In the genomic region with DNA sequence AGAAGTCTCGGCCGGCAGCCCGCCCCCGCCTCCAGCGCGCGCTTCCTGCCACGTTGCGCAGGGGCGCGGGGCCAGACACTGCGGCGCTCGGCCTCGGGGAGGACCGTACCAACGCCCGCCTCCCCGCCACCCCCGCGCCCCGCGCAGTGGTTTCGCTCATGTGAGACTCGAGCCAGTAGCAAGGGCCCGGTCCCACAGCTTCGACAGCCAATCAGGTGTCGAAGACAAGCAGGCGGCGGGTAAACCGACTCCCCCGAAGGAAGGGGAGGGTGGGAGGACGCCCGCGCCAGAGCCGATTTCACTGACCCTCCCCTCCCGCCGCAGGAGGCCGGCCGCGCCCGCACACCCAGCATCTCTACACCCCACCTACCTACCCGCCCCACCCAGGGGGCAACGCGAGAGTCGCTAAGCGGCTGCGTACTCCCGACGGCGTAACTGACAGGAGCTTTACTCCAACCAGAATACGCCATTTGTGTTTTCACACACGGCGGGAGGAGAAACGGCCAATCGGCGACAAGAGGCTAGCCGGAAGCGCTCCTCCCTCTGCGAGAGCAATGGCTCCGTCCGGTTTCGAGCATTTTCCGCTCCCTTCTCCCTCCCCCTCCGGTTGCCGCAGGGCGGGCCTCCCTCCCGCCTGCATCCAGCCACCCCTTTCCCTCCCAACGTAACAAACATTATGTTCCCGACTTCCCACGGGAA, we compare ENCODE assay signal across 1 cellular context.
TF ChIP-seq lines count a peak whose summit lies in the region.

No MANE protein-coding gene starts in this region.

TF ChIP-seq in K562, 482 proteins besides CTCF, POLR2A, EP300 and RAD21 (continued from another document and continues in another):
- TF ChIP-seq ZNF586 (CRISPR knock-in tag; conservative IDR thresholded peaks at IDR 0.05) (0 out of 2 replicates have a peak, but pooled peaks have one; percentile 23), TCF7L2 (IDR thresholded peaks at IDR 0.05; ENCODE audit: low read depth, low read length) (peak; percentile 96), ZNF134 (CRISPR knock-in tag; conservative IDR thresholded peaks at IDR 0.05) (no peak; the same call in 1 of the 2 replicates), KAT7 (CRISPR knock-in tag; IDR thresholded peaks at IDR 0.05; ENCODE audit: borderline replicate concordance) (peak; percentile 76; the same call in 1 of the 2 replicates), SMAD3 (CRISPR knock-in tag; conservative IDR thresholded peaks at IDR 0.05) (no peak; the same call in none of the 2 replicates), HMGN3 (IDR thresholded peaks at IDR 0.05; ENCODE audit: borderline replicate concordance, extremely low read depth, insufficient read length, low read depth, low read length) (peak; percentile 95), TBL1XR1 (IDR thresholded peaks at IDR 0.05; ENCODE audit: low read length in 2 of 2) (peak; percentile 6 to 17; a peak in 3 of 4 replicates), GTF2A2 (tag; IDR thresholded peaks at IDR 0.05) (no peak), TARDBP (IDR thresholded peaks at IDR 0.05) (peak; percentile 90), ZNF24 (IDR thresholded peaks at IDR 0.05) (no peak; the same call in 1 of the 2 replicates), FOSL1 (tag; conservative IDR thresholded peaks at IDR 0.05) (no peak), RNF2 (IDR thresholded peaks at IDR 0.05) (peak; percentile 98), SP1 (CRISPR knock-in tag; IDR thresholded peaks at IDR 0.05) (peak; percentile 99), THRA (IDR thresholded peaks at IDR 0.05) (no peak), SAFB (IDR thresholded peaks at IDR 0.05; ENCODE audit: borderline replicate concordance, low read depth, low read length) (peak; percentile 2), ZNF696 (CRISPR knock-in tag; conservative IDR thresholded peaks at IDR 0.05) (no peak), MEIS2 (IDR thresholded peaks at IDR 0.05; ENCODE audit: partially characterized antibody) (no peak), SNRNP70 (optimal IDR thresholded peaks at IDR 0.05; ENCODE audit: low read depth, low read length) (peak; percentile 80), ATF1 (CRISPR knock-in tag; IDR thresholded peaks at IDR 0.05) (no peak), ATF1 (tag; IDR thresholded peaks at IDR 0.05) (peak; percentile 97), ZNF583 (CRISPR knock-in tag; IDR thresholded peaks at IDR 0.05) (peak; percentile 73; the same call in 1 of the 2 replicates), CC2D1A (IDR thresholded peaks at IDR 0.05) (0 out of 2 replicates have a peak, but pooled peaks have one; percentile 55), SRSF9 (IDR thresholded peaks at IDR 0.05; ENCODE audit: borderline replicate concordance, low read depth, low read length) (no peak), ZNF444 (CRISPR knock-in tag; IDR thresholded peaks at IDR 0.05) (peak; percentile 62; the same call in 1 of the 2 replicates), RAD51 (IDR thresholded peaks at IDR 0.05; ENCODE audit: borderline replicate concordance, low read depth) (no peak), EGR1 (conservative IDR thresholded peaks at IDR 0.05) (peak; percentile 94), ZNF318 (IDR thresholded peaks at IDR 0.05; ENCODE audit: borderline replicate concordance in 1 of 2, low read depth in 1 of 2) (no peak), L3MBTL2 (IDR thresholded peaks at IDR 0.05) (peak; percentile 100), PBX2 (CRISPR knock-in tag; IDR thresholded peaks at IDR 0.05; ENCODE audit: low read depth) (peak; percentile 73), PBX2 (tag; conservative IDR thresholded peaks at IDR 0.05; ENCODE audit: low read depth) (peak; percentile 98), ZNF175 (CRISPR knock-in tag; IDR thresholded peaks at IDR 0.05; ENCODE audit: low read depth) (no peak), SRSF3 (IDR thresholded peaks at IDR 0.05; ENCODE audit: insufficient read depth, low read length) (no peak), CEBPG (CRISPR knock-in tag; IDR thresholded peaks at IDR 0.05) (no peak), CEBPG (tag; conservative IDR thresholded peaks at IDR 0.05 in 1 of 2, IDR thresholded peaks at IDR 0.05 in 1 of 2) (no peak), DNMT1 (IDR thresholded peaks at IDR 0.05) (no peak; the same call in 1 of the 2 replicates), HDAC1 (IDR thresholded peaks at IDR 0.05) (no peak; a peak in 2 of 4 replicates), PPARD (CRISPR knock-in tag; IDR thresholded peaks at IDR 0.05) (no peak), HLTF (IDR thresholded peaks at IDR 0.05) (no peak), ZNF830 (CRISPR knock-in tag; IDR thresholded peaks at IDR 0.05) (no peak), FOXA1 (IDR thresholded peaks at IDR 0.05; ENCODE audit: borderline replicate concordance) (no peak)
- TF ChIP-seq, protein P1, sequence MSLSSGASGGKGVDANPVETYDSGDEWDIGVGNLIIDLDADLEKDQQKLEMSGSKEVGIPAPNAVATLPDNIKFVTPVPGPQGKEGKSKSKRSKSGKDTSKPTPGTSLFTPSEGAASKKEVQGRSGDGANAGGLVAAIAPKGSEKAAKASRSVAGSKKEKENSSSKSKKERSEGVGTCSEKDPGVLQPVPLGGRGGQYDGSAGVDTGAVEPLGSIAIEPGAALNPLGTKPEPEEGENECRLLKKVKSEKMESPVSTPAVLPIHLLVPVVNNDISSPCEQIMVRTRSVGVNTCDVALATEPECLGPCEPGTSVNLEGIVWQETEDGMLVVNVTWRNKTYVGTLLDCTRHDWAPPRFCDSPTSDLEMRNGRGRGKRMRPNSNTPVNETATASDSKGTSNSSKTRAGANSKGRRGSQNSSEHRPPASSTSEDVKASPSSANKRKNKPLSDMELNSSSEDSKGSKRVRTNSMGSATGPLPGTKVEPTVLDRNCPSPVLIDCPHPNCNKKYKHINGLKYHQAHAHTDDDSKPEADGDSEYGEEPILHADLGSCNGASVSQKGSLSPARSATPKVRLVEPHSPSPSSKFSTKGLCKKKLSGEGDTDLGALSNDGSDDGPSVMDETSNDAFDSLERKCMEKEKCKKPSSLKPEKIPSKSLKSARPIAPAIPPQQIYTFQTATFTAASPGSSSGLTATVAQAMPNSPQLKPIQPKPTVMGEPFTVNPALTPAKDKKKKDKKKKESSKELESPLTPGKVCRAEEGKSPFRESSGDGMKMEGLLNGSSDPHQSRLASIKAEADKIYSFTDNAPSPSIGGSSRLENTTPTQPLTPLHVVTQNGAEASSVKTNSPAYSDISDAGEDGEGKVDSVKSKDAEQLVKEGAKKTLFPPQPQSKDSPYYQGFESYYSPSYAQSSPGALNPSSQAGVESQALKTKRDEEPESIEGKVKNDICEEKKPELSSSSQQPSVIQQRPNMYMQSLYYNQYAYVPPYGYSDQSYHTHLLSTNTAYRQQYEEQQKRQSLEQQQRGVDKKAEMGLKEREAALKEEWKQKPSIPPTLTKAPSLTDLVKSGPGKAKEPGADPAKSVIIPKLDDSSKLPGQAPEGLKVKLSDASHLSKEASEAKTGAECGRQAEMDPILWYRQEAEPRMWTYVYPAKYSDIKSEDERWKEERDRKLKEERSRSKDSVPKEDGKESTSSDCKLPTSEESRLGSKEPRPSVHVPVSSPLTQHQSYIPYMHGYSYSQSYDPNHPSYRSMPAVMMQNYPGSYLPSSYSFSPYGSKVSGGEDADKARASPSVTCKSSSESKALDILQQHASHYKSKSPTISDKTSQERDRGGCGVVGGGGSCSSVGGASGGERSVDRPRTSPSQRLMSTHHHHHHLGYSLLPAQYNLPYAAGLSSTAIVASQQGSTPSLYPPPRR (CRISPR knock-in tag; IDR thresholded peaks at IDR 0.05; ENCODE audit: borderline replicate concordance): no peak
- TF ChIP-seq, protein P2, sequence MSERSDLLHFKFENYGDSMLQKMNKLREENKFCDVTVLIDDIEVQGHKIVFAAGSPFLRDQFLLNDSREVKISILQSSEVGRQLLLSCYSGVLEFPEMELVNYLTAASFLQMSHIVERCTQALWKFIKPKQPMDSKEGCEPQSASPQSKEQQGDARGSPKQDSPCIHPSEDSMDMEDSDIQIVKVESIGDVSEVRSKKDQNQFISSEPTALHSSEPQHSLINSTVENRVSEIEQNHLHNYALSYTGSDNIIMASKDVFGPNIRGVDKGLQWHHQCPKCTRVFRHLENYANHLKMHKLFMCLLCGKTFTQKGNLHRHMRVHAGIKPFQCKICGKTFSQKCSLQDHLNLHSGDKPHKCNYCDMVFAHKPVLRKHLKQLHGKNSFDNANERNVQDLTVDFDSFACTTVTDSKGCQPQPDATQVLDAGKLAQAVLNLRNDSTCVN (CRISPR knock-in tag; IDR thresholded peaks at IDR 0.05): peak; percentile 98
